In the genomic region with DNA sequence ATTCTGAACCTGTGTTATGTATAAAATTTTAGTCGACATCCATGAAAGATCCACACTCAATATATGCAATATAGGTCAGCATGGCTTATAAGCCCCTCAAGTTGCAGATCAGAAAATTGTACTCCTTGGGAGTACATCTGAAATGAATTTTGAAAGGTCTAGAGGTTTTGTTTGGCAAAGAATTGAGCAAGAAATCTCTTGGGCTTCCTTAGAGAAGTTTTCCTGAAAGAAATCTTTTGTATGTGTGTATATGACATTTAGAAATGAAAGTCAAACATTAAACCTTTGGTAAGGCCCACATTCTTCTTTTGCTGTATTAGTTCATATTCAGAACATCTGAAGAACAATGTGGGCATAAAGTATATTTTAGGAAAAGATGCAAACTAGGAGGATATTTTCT, we compare ENCODE assay signal across 19 cellular contexts.
DNase-seq lines count a peak whose midpoint lies in the region; ATAC-seq and TF ChIP-seq lines count a peak whose summit lies in the region.
"Had no signal": no experiment of that assay in that cellular context is flagged by ENCODE, and none has a peak within 500 bp of the region (broad histone marks: within the 10 kb centered on the region; RNA-seq: fewer than 3 reads in every experiment).

No MANE protein-coding gene starts in this region.

- H3K4me3 ChIP-seq in ACC112 (ENCODE audit: low read depth, low read length) = no peak overlapping the region
- no peak overlapping the region for H3K4me3 ChIP-seq in SJCRH30
- no peak overlapping the region for H3K4me3 ChIP-seq in adipocyte (ENCODE audit: low read length)
- H3K4me3 ChIP-seq: A549 had no signal

- H3K36me3 Mint-ChIP-seq in nephron (ENCODE audit: low read depth) (no peaks in the 10 kb centered on the region), WTC11 (no peaks in the 10 kb centered on the region)
- H3K36me3 Mint-ChIP-seq: CD4-positive, alpha-beta memory T cell had no signal

- H3K9me3 Mint-ChIP-seq in nephron (no peaks in the 10 kb centered on the region), WTC11 (no peaks in the 10 kb centered on the region)

- no peak overlapping the region for H3K9ac ChIP-seq in adipocyte (ENCODE audit: low read length)

- no peaks in the 10 kb centered on the region for H3K4me1 ChIP-seq in ACC112 (ENCODE audit: control insufficient read depth, insufficient read depth, low read length, unreplicated experiment)
- H3K4me1 ChIP-seq in SJCRH30 = peaks cover 9% of the 10 kb centered on the region
- H3K4me1 ChIP-seq in adipocyte (ENCODE audit: control insufficient read depth, insufficient read depth, low read length) = no peaks in the 10 kb centered on the region
- H3K4me1 ChIP-seq: A549, Caco-2 had no signal

- TF ChIP-seq CTCF in nephron (IDR thresholded peaks at IDR 0.05; ENCODE audit: unreplicated experiment in 3 of 3) (no peak), GM10248 (IDR thresholded peaks at IDR 0.05; ENCODE audit: control extremely low read depth, extremely low read depth, low read depth, missing control alignments) (no peak), WTC11 (IDR thresholded peaks at IDR 0.05) (no peak)

- H3K36me3 ChIP-seq in ACC112 (ENCODE audit: insufficient read depth, low read length) = no peaks in the 10 kb centered on the region
- H3K36me3 ChIP-seq in SJCRH30 = no peaks in the 10 kb centered on the region
- no peaks in the 10 kb centered on the region for H3K36me3 ChIP-seq in adipocyte (ENCODE audit: control insufficient read depth, insufficient read depth, low read length, severe bottlenecking)

- H3K27me3 Mint-ChIP-seq in nephron (ENCODE audit: low read depth) = peaks cover 4% of the 10 kb centered on the region
- no peaks in the 10 kb centered on the region for H3K27me3 Mint-ChIP-seq in WTC11 (ENCODE audit: low read depth)
- H3K27me3 Mint-ChIP-seq: CD4-positive, alpha-beta memory T cell had no signal

- DNase-seq in SJCRH30 = no peak
- peak; percentile 55 for DNase-seq in adipocyte (ENCODE audit: low read depth)
- no peak for DNase-seq in GM10248 (ENCODE audit: extremely low spot score)
- DNase-seq in DMS 273 (lab: John Stamatoyannopoulos, UW; ENCODE audit: unreplicated experiment) = no peak
- no peak for DNase-seq in WTC11 (ENCODE audit: low spot score)
- DNase-seq: 8988T; C1 segment of cervical spinal cord; Caco-2; CD4-positive, alpha-beta memory T cell; DMS 273 treated with DMSO at 0.1 percent for 48 hours; DMS79; EL; GDM1; GOT3; HCEC 1CT had no signal

- no peaks in the 10 kb centered on the region for H3K27me3 ChIP-seq in ACC112 (ENCODE audit: insufficient read depth, low read length)
- no peaks in the 10 kb centered on the region for H3K27me3 ChIP-seq in SJCRH30
- H3K27me3 ChIP-seq in adipocyte (replicated peaks; ENCODE audit: control insufficient read depth, insufficient read depth, low read length) = no peaks in the 10 kb centered on the region

- peak overlapping the region; percentile 30 to 82 (median 68) for H3K27ac Mint-ChIP-seq in nephron
- no peak overlapping the region for H3K27ac Mint-ChIP-seq in WTC11
- H3K27ac Mint-ChIP-seq: CD4-positive, alpha-beta memory T cell had no signal

- ATAC-seq in GM21737 (IDR thresholded peaks at IDR 0.05; ENCODE audit: unreplicated experiment) (no peak), WTC11 (no peak)
- ATAC-seq: A549 had no signal

- no peak overlapping the region for H3K27ac ChIP-seq in ACC112 (ENCODE audit: low read depth, low read length)
- H3K27ac ChIP-seq in SJCRH30 = peak overlapping the region; percentile 10; the same call in 1 of the 2 replicates
- H3K27ac ChIP-seq: A549 had no signal

- H2AFZ ChIP-seq in ACC112 (ENCODE audit: low read length, unreplicated experiment) = peak overlapping the region; percentile 32

- no peaks in the 10 kb centered on the region for H3K9me3 ChIP-seq in SJCRH30 (replicated peaks)
- no peaks in the 10 kb centered on the region for H3K9me3 ChIP-seq in adipocyte (ENCODE audit: control insufficient read depth, low read length)
- H3K9me3 ChIP-seq: A549, Caco-2 had no signal

- H3K4me1 Mint-ChIP-seq in nephron (peaks cover 26% of the 10 kb centered on the region), WTC11 (peaks cover 9% of the 10 kb centered on the region; the same call in 1 of the 2 replicates)
- H3K4me1 Mint-ChIP-seq: CD4-positive, alpha-beta memory T cell had no signal

- POLR2A ChIA-PET in GM10248 (lab: Yijun Ruan, JAX) (no interaction called here), WTC11 (lab: Charles Lee) (no interaction called here)

- H3K79me2 ChIP-seq in ACC112 (ENCODE audit: control insufficient read depth, insufficient read depth, low read length, unreplicated experiment) = no peaks in the 10 kb centered on the region

- H3K4me3 Mint-ChIP-seq in nephron (no peak overlapping the region), WTC11 (no peak overlapping the region)
- H3K4me3 Mint-ChIP-seq: CD4-positive, alpha-beta memory T cell had no signal

- CTCF ChIA-PET in GM10248 (lab: Yijun Ruan, JAX) = no interaction called here
- CTCF ChIA-PET in WTC11 (lab: Charles Lee) = no interaction called here

TF ChIP-seq in WTC11, 78 proteins besides CTCF, POLR2A, EP300 and RAD21 (continues in another document):
- TF ChIP-seq ZNF121 (CRISPR knock-in tag; IDR thresholded peaks at IDR 0.05) (no peak), ZNF263 (CRISPR knock-in tag; IDR thresholded peaks at IDR 0.05; ENCODE audit: low read depth) (no peak), MXD4 (CRISPR knock-in tag; IDR thresholded peaks at IDR 0.05; ENCODE audit: borderline replicate concordance) (no peak)
- TF ChIP-seq, protein P1, sequence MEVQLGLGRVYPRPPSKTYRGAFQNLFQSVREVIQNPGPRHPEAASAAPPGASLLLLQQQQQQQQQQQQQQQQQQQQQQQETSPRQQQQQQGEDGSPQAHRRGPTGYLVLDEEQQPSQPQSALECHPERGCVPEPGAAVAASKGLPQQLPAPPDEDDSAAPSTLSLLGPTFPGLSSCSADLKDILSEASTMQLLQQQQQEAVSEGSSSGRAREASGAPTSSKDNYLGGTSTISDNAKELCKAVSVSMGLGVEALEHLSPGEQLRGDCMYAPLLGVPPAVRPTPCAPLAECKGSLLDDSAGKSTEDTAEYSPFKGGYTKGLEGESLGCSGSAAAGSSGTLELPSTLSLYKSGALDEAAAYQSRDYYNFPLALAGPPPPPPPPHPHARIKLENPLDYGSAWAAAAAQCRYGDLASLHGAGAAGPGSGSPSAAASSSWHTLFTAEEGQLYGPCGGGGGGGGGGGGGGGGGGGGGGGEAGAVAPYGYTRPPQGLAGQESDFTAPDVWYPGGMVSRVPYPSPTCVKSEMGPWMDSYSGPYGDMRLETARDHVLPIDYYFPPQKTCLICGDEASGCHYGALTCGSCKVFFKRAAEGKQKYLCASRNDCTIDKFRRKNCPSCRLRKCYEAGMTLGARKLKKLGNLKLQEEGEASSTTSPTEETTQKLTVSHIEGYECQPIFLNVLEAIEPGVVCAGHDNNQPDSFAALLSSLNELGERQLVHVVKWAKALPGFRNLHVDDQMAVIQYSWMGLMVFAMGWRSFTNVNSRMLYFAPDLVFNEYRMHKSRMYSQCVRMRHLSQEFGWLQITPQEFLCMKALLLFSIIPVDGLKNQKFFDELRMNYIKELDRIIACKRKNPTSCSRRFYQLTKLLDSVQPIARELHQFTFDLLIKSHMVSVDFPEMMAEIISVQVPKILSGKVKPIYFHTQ (CRISPR knock-in tag; IDR thresholded peaks at IDR 0.05) = no peak
- TF ChIP-seq, protein P2, sequence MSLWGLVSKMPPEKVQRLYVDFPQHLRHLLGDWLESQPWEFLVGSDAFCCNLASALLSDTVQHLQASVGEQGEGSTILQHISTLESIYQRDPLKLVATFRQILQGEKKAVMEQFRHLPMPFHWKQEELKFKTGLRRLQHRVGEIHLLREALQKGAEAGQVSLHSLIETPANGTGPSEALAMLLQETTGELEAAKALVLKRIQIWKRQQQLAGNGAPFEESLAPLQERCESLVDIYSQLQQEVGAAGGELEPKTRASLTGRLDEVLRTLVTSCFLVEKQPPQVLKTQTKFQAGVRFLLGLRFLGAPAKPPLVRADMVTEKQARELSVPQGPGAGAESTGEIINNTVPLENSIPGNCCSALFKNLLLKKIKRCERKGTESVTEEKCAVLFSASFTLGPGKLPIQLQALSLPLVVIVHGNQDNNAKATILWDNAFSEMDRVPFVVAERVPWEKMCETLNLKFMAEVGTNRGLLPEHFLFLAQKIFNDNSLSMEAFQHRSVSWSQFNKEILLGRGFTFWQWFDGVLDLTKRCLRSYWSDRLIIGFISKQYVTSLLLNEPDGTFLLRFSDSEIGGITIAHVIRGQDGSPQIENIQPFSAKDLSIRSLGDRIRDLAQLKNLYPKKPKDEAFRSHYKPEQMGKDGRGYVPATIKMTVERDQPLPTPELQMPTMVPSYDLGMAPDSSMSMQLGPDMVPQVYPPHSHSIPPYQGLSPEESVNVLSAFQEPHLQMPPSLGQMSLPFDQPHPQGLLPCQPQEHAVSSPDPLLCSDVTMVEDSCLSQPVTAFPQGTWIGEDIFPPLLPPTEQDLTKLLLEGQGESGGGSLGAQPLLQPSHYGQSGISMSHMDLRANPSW (CRISPR knock-in tag; conservative IDR thresholded peaks at IDR 0.05; ENCODE audit: low read depth) = no peak
